Comparison of ENCODE assay signal across 8 cellular contexts in the genomic region with DNA sequence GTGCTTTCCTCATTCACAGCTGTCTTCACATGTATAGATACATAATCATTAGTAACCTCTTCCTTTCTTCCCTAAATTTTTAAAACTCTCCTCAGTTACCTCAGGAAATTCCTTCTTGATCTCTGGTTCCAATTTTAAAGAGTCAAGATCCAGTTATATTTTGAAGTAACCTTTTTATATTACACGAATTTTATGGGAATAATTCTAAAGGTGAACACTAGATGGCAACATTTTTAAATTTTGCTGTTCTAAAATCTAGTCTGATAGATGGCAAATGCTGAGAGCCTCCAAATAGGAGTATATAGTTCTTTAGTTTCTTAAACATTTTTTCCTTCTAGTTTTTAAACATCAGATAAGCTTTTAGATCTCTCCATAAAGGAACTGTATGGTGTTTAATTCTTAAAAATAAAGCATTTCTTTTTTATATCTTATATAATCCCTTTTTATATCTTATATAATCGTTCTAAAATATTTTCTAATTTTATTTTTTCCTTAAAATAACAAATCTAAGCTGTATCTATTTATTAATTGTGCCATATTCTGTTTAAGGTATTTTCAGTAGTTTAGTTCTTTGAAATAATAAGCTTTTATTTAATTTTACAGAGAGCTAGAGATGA. TPM values are rescaled to one million over a fixed set of nuclear protein-coding genes. Genes with fewer than 3 reads are reported as not detected.
DNase-seq lines count a peak whose midpoint lies in the region; ATAC-seq and TF ChIP-seq lines count a peak whose summit lies in the region.

No MANE protein-coding gene starts in this region.

- H3K4me1 Mint-ChIP-seq in MCF 10A (ENCODE audit: insufficient read depth, unreplicated experiment) (no peaks in the 10 kb centered on the region), mesothelial cell of epicardium (peaks cover 6% of the 10 kb centered on the region)

- TF ChIP-seq CTCF in MCF 10A (IDR thresholded peaks at IDR 0.05; ENCODE audit: unreplicated experiment) (peak; percentile 41), mesothelial cell of epicardium (IDR thresholded peaks at IDR 0.05; ENCODE audit: unreplicated experiment) (peak; percentile 84)

- CTCF ChIA-PET in MCF 10A (lab: Yijun Ruan, JAX), result interaction anchor here (0.5 to 6.4 kb wide), 36 partner anchors 9 to 1456 kb away, joined by 3 to 122 read pairs (median 4); a partner anchor contains a TSS

- intact Hi-C loops in Right ventricle myocardium superior (cut with DNase I), result no loop called here
- intact Hi-C loops in cardiac septum (cut with DNase I), result loop anchor here (1.0 to 10.0 kb wide), 2 partner anchors 67 to 155 kb away; a partner anchor contains a TSS
- intact Hi-C loops in MCF 10A (cut with micrococcal nuclease), result loop anchor here (1.0 kb wide), 1 partner anchor 104 kb away; no protein-coding TSS in a partner anchor

- ATAC-seq in Right ventricle myocardium superior (ENCODE audit: poor library complexity), result peak; percentile 49
- ATAC-seq in activated CD4-positive, CD25-positive, alpha-beta regulatory T cell treated with anti-CD3 and anti-CD28 coated beads, Interleukin-2, amount 50 U/mL, for 24 hours, result no peak
- ATAC-seq in GM21737 (IDR thresholded peaks at IDR 0.05; ENCODE audit: unreplicated experiment), result no peak
- no peak for ATAC-seq in HG02970 (IDR thresholded peaks at IDR 0.05; ENCODE audit: low FRiP score, unreplicated experiment)

- DNase-seq in Right ventricle myocardium superior (no peak), cardiac septum (ENCODE audit: low spot score) (no peak), NCI-H1694 (lab: John Stamatoyannopoulos, UW) (peak; percentile 4), MCF 10A (ENCODE audit: unreplicated experiment) (peak; percentile 36), mesothelial cell of epicardium (ENCODE audit: low spot score in 2 of 2, unreplicated experiment in 2 of 2) (no peak)

- H3K27me3 Mint-ChIP-seq in MCF 10A (ENCODE audit: insufficient read depth, unreplicated experiment), result no peaks in the 10 kb centered on the region
- peaks cover 3% of the 10 kb centered on the region for H3K27me3 Mint-ChIP-seq in mesothelial cell of epicardium (ENCODE audit: low read depth)

- H3K27ac Mint-ChIP-seq in MCF 10A (ENCODE audit: low read depth, unreplicated experiment), result no peak overlapping the region
- no peak overlapping the region for H3K27ac Mint-ChIP-seq in mesothelial cell of epicardium

- H3K36me3 Mint-ChIP-seq in MCF 10A (ENCODE audit: insufficient read depth, unreplicated experiment), result no peaks in the 10 kb centered on the region
- no peaks in the 10 kb centered on the region for H3K36me3 Mint-ChIP-seq in mesothelial cell of epicardium

- H3K9me3 Mint-ChIP-seq in MCF 10A (ENCODE audit: unreplicated experiment) (no peaks in the 10 kb centered on the region), mesothelial cell of epicardium (no peaks in the 10 kb centered on the region)

- no TSS peak for BruUV-seq in MCF 10A (replicated peaks; lab: Mats Ljungman, UMichigan)

- H3K4me3 Mint-ChIP-seq in MCF 10A (ENCODE audit: unreplicated experiment) (no peak overlapping the region), mesothelial cell of epicardium (no peak overlapping the region)

- POLR2A ChIA-PET in MCF 10A (lab: Yijun Ruan, JAX), result interaction anchor here (0.7 to 4.0 kb wide), 7 partner anchors 38 to 219 kb away, joined by 3 to 40 read pairs (median 4); a partner anchor contains a TSS

RNA-seq across cellular contexts. Expression of a gene that starts 37.9 kb away (rescaled TPM):
- 7.8 TPM for total RNA-seq in Right ventricle myocardium superior
- 13.8 TPM for total RNA-seq in cardiac septum
- 58.7 and 63.9 TPM in 2 replicates for total RNA-seq in MCF 10A (2022)
- 76.1 to 81.5 TPM (median 78.5 TPM) in 3 replicates for total RNA-seq in mesothelial cell of epicardium

Comparison
In these comparisons a context has a peak if more than half of its experiments do, and no peak if none do; other contexts are left out.
1. DNase-seq: peak in NCI-H1694 (single experiment) and MCF 10A (single experiment); none in Right ventricle myocardium superior (single experiment), cardiac septum (single experiment) and mesothelial cell of epicardium (0 of 2).